Comparison of ENCODE assay signal across 20 cellular contexts in genomic region chr9:6927838-6928237, GRCh38.
"Had no signal": no experiment of that assay in that cellular context is flagged by ENCODE, and none has a peak within 500 bp of the region (broad histone marks: within the 10 kb centered on the region; RNA-seq: fewer than 3 reads in every experiment).

No MANE protein-coding gene starts in this region.

- ATAC-seq: foreskin keratinocyte; left colon; naive thymus-derived CD4-positive, alpha-beta T cell; sciatic nerve had no signal

- H3K4me1 ChIP-seq: foreskin keratinocyte, parathyroid adenoma, prostate gland had no signal

- H3K9me3 Mint-ChIP-seq: nephron progenitor cell had no signal

- H3K36me3 ChIP-seq: prostate gland, stomach, thoracic aorta, transverse colon had no signal

- H3K9me3 ChIP-seq: prostate gland, spleen, stomach, thoracic aorta, transverse colon had no signal

- H3K4me3 ChIP-seq: hepatocyte, prostate gland, spleen, stomach, thoracic aorta, transverse colon had no signal

- H3K4me3 Mint-ChIP-seq: naive thymus-derived CD4-positive, alpha-beta T cell; nephron progenitor cell had no signal

- H3K27me3 ChIP-seq: foreskin keratinocyte, hepatocyte, spleen, stomach, transverse colon had no signal

- H3K9ac ChIP-seq: parathyroid adenoma had no signal

- H3K27ac ChIP-seq: foreskin keratinocyte, hepatocyte, parathyroid adenoma, prostate gland, spleen, thoracic aorta, transverse colon had no signal

- H3K27me3 Mint-ChIP-seq: naive thymus-derived CD4-positive, alpha-beta T cell had no signal

- DNase-seq: effector memory CD4-positive, alpha-beta T cell; foreskin keratinocyte; head of caudate nucleus; left colon; mammary epithelial cell; naive thymus-derived CD4-positive, alpha-beta T cell; nephron progenitor cell; spleen; stimulated activated CD4-positive, alpha-beta T cell treated with anti-CD3 and anti-CD28 coated beads, Interleukin-15, amount 100 ng/mL, for 24 hours; stimulated activated CD4-positive, alpha-beta T cell treated with anti-CD3 and anti-CD28 coated beads, Interleukin-1b, Interleukin-23, amount 100 ng/mL, for 48 hours; stimulated activated CD4-positive, alpha-beta T cell treated with anti-CD3 and anti-CD28 coated beads, Interleukin-4, amount 100 ng/mL, for 24 hours; stimulated activated naive CD4-positive, alpha-beta T cell; stomach; substantia nigra; transverse colon had no signal
